Comparison of ENCODE assay signal across 15 cellular contexts in genomic region chr10:89245802-89246201, GRCh38. TPM values are rescaled to one million over a fixed set of nuclear protein-coding genes. Genes with fewer than 3 reads are reported as not detected.
A peak's percentile ranks its signal among the peaks of the same experiment; 100 is the strongest.
DNase-seq lines count a peak whose midpoint lies in the region; ATAC-seq and TF ChIP-seq lines count a peak whose summit lies in the region.
"Had no signal": no experiment of that assay in that cellular context is flagged by ENCODE, and none has a peak within 500 bp of the region (broad histone marks: within the 10 kb centered on the region; RNA-seq: fewer than 3 reads in every experiment).

No MANE protein-coding gene starts in this region.

- DNase-seq in NCI-H2227 treated with DMSO at 0.1 percent for 48 hours (lab: John Stamatoyannopoulos, UW), result no peak
- no peak for DNase-seq in NCI-H1092 (lab: John Stamatoyannopoulos, UW)
- no peak for DNase-seq in amygdala (lab: John Stamatoyannopoulos, UW)
- DNase-seq in left cardiac atrium, result no peak
- DNase-seq: activated CD4-positive, alpha-beta T cell treated with anti-CD3 and anti-CD28 coated beads, Interleukin-2, amount 10 ng/mL, durations not matched to agents 7 days and 5 days; natural killer cell; NCI-H2171 treated with DMSO at 0.1 percent for 48 hours; OCI-M1 had no signal

- H3K4me3 ChIP-seq in iPS-20b (ENCODE audit: low read length), result peak overlapping the region; percentile 36; the same call in 1 of the 2 replicates
- H3K4me3 ChIP-seq: ascending aorta had no signal

- H3K27me3 ChIP-seq in iPS-20b (ENCODE audit: insufficient read depth, low read length), result peaks cover 5% of the 10 kb centered on the region
- H3K27me3 ChIP-seq: ascending aorta had no signal

- peak; percentile 29; the same call in 1 of the 2 replicates for TF ChIP-seq CTCF in GM12874 (IDR thresholded peaks at IDR 0.05; ENCODE audit: insufficient read depth, low read depth, low read length)

- peaks cover 27% of the 10 kb centered on the region for H3K4me1 ChIP-seq in iPS-20b (ENCODE audit: insufficient read depth, low read length)

- peak; percentile 40 for ATAC-seq in GM21390 (IDR thresholded peaks at IDR 0.05; ENCODE audit: unreplicated experiment)
- peak; percentile 45 for ATAC-seq in HG03521 (IDR thresholded peaks at IDR 0.05; ENCODE audit: unreplicated experiment)
- ATAC-seq in left cardiac atrium, result no peak
- ATAC-seq: natural killer cell had no signal

- intact Hi-C loops in left cardiac atrium (cut with DNase I), result no loop called here

- H3K9ac ChIP-seq in iPS-20b (ENCODE audit: low read depth, low read length), result no peak overlapping the region

- H3K27ac ChIP-seq in iPS-20b (ENCODE audit: low read length), result no peak overlapping the region
- H3K27ac ChIP-seq: ascending aorta had no signal

- H3K9me3 ChIP-seq in iPS-20b (ENCODE audit: insufficient read depth, low read depth, low read length), result no peaks in the 10 kb centered on the region
- H3K9me3 ChIP-seq: ascending aorta had no signal

- H3K36me3 ChIP-seq in iPS-20b (ENCODE audit: insufficient read depth, low read depth, low read length), result no peaks in the 10 kb centered on the region

RNA-seq across cellular contexts. Expression of gene LIPA, which starts 5.8 kb away (rescaled TPM):
- 10 to 100 TPM; 35.8 to 45.7 TPM for total RNA-seq in left cardiac atrium

RNA-seq across cellular contexts. Expression of gene CH25H, which starts 38.7 kb away (rescaled TPM):
- 1 to 10 TPM in 1 of 2 donors, under 1 TPM in 1; 0.44 to 1.2 TPM for total RNA-seq in left cardiac atrium
- total RNA-seq: activated CD4-positive, alpha-beta T cell treated with anti-CD3 and anti-CD28 coated beads, Interleukin-2, amount 10 ng/mL, durations not matched to agents 7 days and 5 days; glomerular endothelial cell; T-helper 1 cell treated with Interleukin-12 subunit alpha and Interleukin-12 subunit beta and Interleukin-4 antibody, amounts not matched to agents 30 ng/mL and 1 ng/mL, for 36 hours had no signal

RNA-seq across cellular contexts. Expression of gene IFIT2, which starts 56.0 kb away (rescaled TPM):
- total RNA-seq in left cardiac atrium, result 1 to 10 TPM; 3.5 to 4.6 TPM

Comparison
In these comparisons a context has a peak if more than half of its experiments do, and no peak if none do; other contexts are left out.
1. ATAC-seq: peak in GM21390 (single experiment) and HG03521 (single experiment); none in left cardiac atrium (0 of 2).